30 cellular contexts compared by ENCODE assay signal in genomic region chr3:5384557-5384956, GRCh38.
"Had no signal": no experiment of that assay in that cellular context is flagged by ENCODE, and none has a peak within 500 bp of the region (broad histone marks: within the 10 kb centered on the region; RNA-seq: fewer than 3 reads in every experiment).

No MANE protein-coding gene starts in this region.

- H3K9me3 ChIP-seq: adrenal gland, body of pancreas, breast epithelium, SJSA1, SK-N-SH had no signal

- H3K4me3 ChIP-seq: adrenal gland, body of pancreas, breast epithelium, SJSA1 had no signal

- H3K4me1 ChIP-seq: adrenal gland, body of pancreas, breast epithelium, SJSA1 had no signal

- H3K36me3 ChIP-seq: adrenal gland, breast epithelium, SJSA1 had no signal

- H3K27me3 ChIP-seq: adrenal gland, body of pancreas, breast epithelium, SJSA1 had no signal

- H3K27ac ChIP-seq: adrenal gland, body of pancreas, breast epithelium, SJSA1 had no signal

- ATAC-seq: activated naive CD4-positive, alpha-beta T cell treated with anti-CD3 and anti-CD28 coated beads, Interleukin-2, amount 50 U/mL, for 72 hours; activated T-cell treated with anti-CD3 and anti-CD28 coated beads, Interleukin-2, amount 50 U/mL, for 4 hours; body of pancreas; Panc1; WTC11 had no signal

- DNase-seq: activated CD4-positive, alpha-beta memory T cell treated with anti-CD3 and anti-CD28 coated beads for 36 hours; activated CD4-positive, alpha-beta T cell treated with anti-CD3 and anti-CD28 coated beads for 4 hours; activated CD4-positive, alpha-beta T cell treated with anti-CD3 and anti-CD28 coated beads, Interleukin-2, amount 50 U/mL, for 1 hour; activated CD4-positive, CD25-positive, alpha-beta regulatory T cell treated with anti-CD3 and anti-CD28 coated beads, Interleukin-2, amount 50 U/mL, for 72 hours; activated CD8-positive, alpha-beta memory T cell treated with anti-CD3 and anti-CD28 coated beads, Interleukin-2, amount 50 U/mL, for 4 hours; activated gamma-delta T cell treated with Interleukin-2 at 50 U/mL for 16 hours; activated naive CD4-positive, alpha-beta T cell treated with anti-CD3 and anti-CD28 coated beads for 36 hours; activated T-cell treated with anti-CD3 and anti-CD28 coated beads for 4 hours; activated T-cell treated with anti-CD3 and anti-CD28 coated beads, Interleukin-2, amount 50 U/mL, for 4 hours; adrenal gland; body of pancreas; Karpas-422; KBM-7; NCI-H1105; NCI-H1417 treated with DMSO at 0.1 percent for 48 hours; NCI-H187 treated with DMSO at 0.1 percent for 48 hours; NCI-H2081; NCI-H2171 treated with DMSO at 0.1 percent for 48 hours; NCI-H226; NCI-H446 treated with DMSO at 0.1 percent for 48 hours; NCI-H524; NCI-H69; NCI-H82; SHP77 treated with DMSO at 0.1 percent for 48 hours; SK-N-SH had no signal
